Comparison of ENCODE assay signal across 1 cellular context in the genomic region with DNA sequence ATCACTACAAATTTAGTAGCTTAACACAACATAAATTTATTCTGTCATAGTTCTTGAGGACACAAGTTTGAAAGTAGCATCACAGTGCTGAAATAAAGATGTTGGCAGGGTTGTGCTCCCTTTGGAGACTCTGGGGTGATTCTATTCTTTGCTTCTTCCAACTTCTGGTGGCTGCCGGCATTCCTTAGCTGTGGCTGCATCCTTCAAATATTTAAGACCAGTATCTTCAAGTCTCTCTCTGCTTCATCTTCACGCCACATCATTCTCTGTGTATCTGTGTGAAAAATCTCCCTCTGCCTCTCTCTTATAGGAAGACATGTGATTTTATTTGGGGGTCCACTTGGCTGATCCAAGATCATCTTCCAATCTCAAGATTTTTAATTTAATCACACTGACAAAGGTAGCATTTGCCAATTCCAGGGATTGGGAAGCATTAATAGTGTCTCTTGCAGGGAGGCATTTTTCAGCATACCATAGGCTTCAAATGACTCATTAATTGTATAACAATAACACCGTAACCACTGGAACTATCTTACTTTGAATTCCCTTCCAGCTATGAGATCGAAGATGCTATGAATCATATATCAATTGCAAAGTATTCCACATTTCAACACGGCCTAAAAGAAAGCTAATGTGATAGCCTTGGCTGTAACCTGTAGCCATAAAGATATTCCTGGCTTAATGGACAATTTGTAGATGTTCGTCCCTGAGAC.
TF ChIP-seq lines count a peak whose summit lies in the region.

No MANE protein-coding gene starts in this region.

TF ChIP-seq in SK-N-SH, 30 proteins besides CTCF, POLR2A, EP300 and RAD21 (continued from another document):
- TF ChIP-seq GATA2 (CRISPR knock-in tag; IDR thresholded peaks at IDR 0.05) (no peak), NRF1 (IDR thresholded peaks at IDR 0.05; ENCODE audit: low read depth, low read length) (no peak), PBX3 (IDR thresholded peaks at IDR 0.05) (peak; percentile 37)
